In genomic region chr6:145271601-145272000, GRCh38 we compare ENCODE assay signal across 22 cellular contexts.
A peak's percentile ranks its signal among the peaks of the same experiment; 100 is the strongest.
DNase-seq lines count a peak whose midpoint lies in the region; ATAC-seq and TF ChIP-seq lines count a peak whose summit lies in the region.
"Had no signal": no experiment of that assay in that cellular context is flagged by ENCODE, and none has a peak within 500 bp of the region (broad histone marks: within the 10 kb centered on the region; RNA-seq: fewer than 3 reads in every experiment).

No MANE protein-coding gene starts in this region.

- H3K79me2 ChIP-seq in parathyroid adenoma = no peaks in the 10 kb centered on the region

- H2AFZ ChIP-seq in parathyroid adenoma = no peak overlapping the region

- H3K9me3 ChIP-seq in parathyroid adenoma (ENCODE audit: control insufficient read depth, low read length) (no peaks in the 10 kb centered on the region), aorta (ENCODE audit: control insufficient read depth, low read length) (no peaks in the 10 kb centered on the region)
- H3K9me3 ChIP-seq: BE2C, BLaER1 had no signal

- H3K27me3 ChIP-seq in parathyroid adenoma (ENCODE audit: control insufficient read depth, insufficient read depth, low read length) = no peaks in the 10 kb centered on the region
- H3K27me3 ChIP-seq in aorta (ENCODE audit: control insufficient read depth in 1 of 2, insufficient read depth in 2 of 2, low read length in 1 of 2) = no peaks in the 10 kb centered on the region
- H3K27me3 ChIP-seq: BE2C, BLaER1 had no signal

- H3K4me2 ChIP-seq in parathyroid adenoma (ENCODE audit: low read length) = no peak overlapping the region
- H3K4me2 ChIP-seq: BLaER1 had no signal

- 97 to 98% methylated on average over 2 of the region's 2 CpGs for WGBS in aorta, 2 donors

- TF ChIP-seq CTCF in parathyroid adenoma (IDR thresholded peaks at IDR 0.05) = no peak

- intact Hi-C loops in head of caudate nucleus (cut with DNase I) = no loop called here
- intact Hi-C loops in aorta (cut with DNase I) = no loop called here

- H3K4me1 ChIP-seq in parathyroid adenoma (peaks cover 45% of the 10 kb centered on the region), aorta (ENCODE audit: control insufficient read depth in 1 of 2, insufficient read depth in 2 of 2, low read length in 2 of 2) (no peaks in the 10 kb centered on the region)
- H3K4me1 ChIP-seq: BE2C, BLaER1 had no signal

- peak overlapping the region; percentile 59 for H3K27ac ChIP-seq in parathyroid adenoma
- no peak overlapping the region for H3K27ac ChIP-seq in aorta (ENCODE audit: low read depth in 1 of 2, low read length in 2 of 2)
- H3K27ac ChIP-seq: BLaER1 had no signal

- peak in 23 of 42 donors; percentile 8 to 82 (median 32) for DNase-seq in head of caudate nucleus
- no peak for DNase-seq in aorta
- DNase-seq in GOT3 (lab: John Stamatoyannopoulos, UW) = no peak
- DNase-seq: 8988T; ACHN; BE2C; C1 segment of cervical spinal cord; CD4-positive, alpha-beta memory T cell; CD4-positive, CD25-positive, alpha-beta regulatory T cell; CD8-positive, alpha-beta memory T cell; COR-L47; DMS 273 treated with DMSO at 0.1 percent for 48 hours; DMS153; DMS53; DMS79; DND-41; EL; GDM1 had no signal

- H3K36me3 ChIP-seq in parathyroid adenoma (ENCODE audit: control insufficient read depth, insufficient read depth, low read length) (no peaks in the 10 kb centered on the region), aorta (ENCODE audit: control insufficient read depth in 1 of 2, insufficient read depth in 2 of 2, low read length in 1 of 2) (no peaks in the 10 kb centered on the region)
- H3K36me3 ChIP-seq: BE2C, BLaER1 had no signal

- ATAC-seq in aorta (ENCODE audit: low FRiP score) (no peak), HG02763 (IDR thresholded peaks at IDR 0.05; ENCODE audit: unreplicated experiment) (no peak)
- ATAC-seq: GM12878 had no signal

- no peak overlapping the region for H3K9ac ChIP-seq in parathyroid adenoma
- H3K9ac ChIP-seq: BLaER1 had no signal

- H3K4me3 ChIP-seq in parathyroid adenoma (ENCODE audit: low read depth, low read length) (no peak overlapping the region), aorta (ENCODE audit: low read length in 2 of 2) (no peak overlapping the region)
- H3K4me3 ChIP-seq: BLaER1, GM12878 had no signal

Comparison
In these comparisons a context has a peak if more than half of its experiments do, and no peak if none do; other contexts are left out.
1. DNase-seq: peak in head of caudate nucleus (23 of 42); none in aorta (0 of 2) and GOT3 (single experiment).